In genomic region chr11:121696177-121696863, GRCh38 we compare ENCODE assay signal across 13 cellular contexts.
DNase-seq lines count a peak whose midpoint lies in the region; ATAC-seq, FAIRE-seq and TF ChIP-seq lines count a peak whose summit lies in the region.
"Had no signal": no experiment of that assay in that cellular context is flagged by ENCODE, and none has a peak within 500 bp of the region (broad histone marks: within the 10 kb centered on the region; RNA-seq: fewer than 3 reads in every experiment).

No MANE protein-coding gene starts in this region.

- peaks cover 4% of the 10 kb centered on the region for H3K27me3 Mint-ChIP-seq in nephron progenitor cell (ENCODE audit: low read depth, poor library complexity)

- WGBS in gastroesophageal sphincter (ENCODE audit: low coverage in 1 of 2), 2 donors, result 29 to 40% methylated on average over 4 to 20 of the region's 20 CpGs
- WGBS in tibial nerve, 2 donors, result 24 to 28% methylated on average over 20 of the region's 20 CpGs

- H3K27ac ChIP-seq in gastroesophageal sphincter (peak overlapping the region; percentile 36 to 86 (median 78)), tibial nerve (peak overlapping the region; percentile 20 to 82 (median 58))

- peak overlapping the region; percentile 95 for H3K27ac Mint-ChIP-seq in nephron progenitor cell
- H3K27ac Mint-ChIP-seq: memory B cell had no signal

- no peaks in the 10 kb centered on the region for H3K9me3 Mint-ChIP-seq in nephron progenitor cell
- H3K9me3 Mint-ChIP-seq: memory B cell had no signal

- no peaks in the 10 kb centered on the region for H3K9me3 ChIP-seq in gastroesophageal sphincter
- no peaks in the 10 kb centered on the region for H3K9me3 ChIP-seq in tibial nerve

- peak; percentile 72 for ATAC-seq in gastroesophageal sphincter
- no peak for ATAC-seq in stimulated activated naive CD8-positive, alpha-beta T cell treated with anti-CD3 and anti-CD28 coated beads, Interleukin-15, Interleukin-2, amounts not matched to agents 100 U/mL and 50 U/mL, for 24 hours
- no peak for ATAC-seq in HG03097 (IDR thresholded peaks at IDR 0.05; ENCODE audit: low FRiP score, unreplicated experiment)

- H3K4me3 ChIP-seq in gastroesophageal sphincter, result peak overlapping the region; percentile 10 to 17
- H3K4me3 ChIP-seq in tibial nerve, result no peak overlapping the region

- no peak overlapping the region for H3K4me3 Mint-ChIP-seq in nephron progenitor cell
- H3K4me3 Mint-ChIP-seq: memory B cell had no signal

- peak; percentile 33 for DNase-seq in NCI-H146 (lab: John Stamatoyannopoulos, UW)
- DNase-seq in NCI-H146 treated with DMSO at 0.1 percent for 48 hours (lab: John Stamatoyannopoulos, UW; ENCODE audit: unreplicated experiment), result no peak
- DNase-seq in nephron progenitor cell, result peak; percentile 48
- DNase-seq in tibial nerve (ENCODE audit: low spot score in 2 of 2), result no peak
- DNase-seq in stimulated activated naive CD8-positive, alpha-beta T cell treated with anti-CD3 and anti-CD28 coated beads, Interleukin-15, Interleukin-2, amounts not matched to agents 100 U/mL and 50 U/mL, for 24 hours, result no peak
- no peak for DNase-seq in D721Med (ENCODE audit: insufficient read length, low spot score)
- DNase-seq: activated CD8-positive, alpha-beta memory T cell treated with anti-CD3 and anti-CD28 coated beads, Interleukin-2, amount 50 U/mL, for 48 hours; DMS79; NCI-H1048; stimulated activated CD4-positive, alpha-beta T cell treated with anti-CD3 and anti-CD28 coated beads, Interleukin-15, amount 100 ng/mL, for 24 hours had no signal

- H3K36me3 ChIP-seq in gastroesophageal sphincter, result no peaks in the 10 kb centered on the region
- no peaks in the 10 kb centered on the region for H3K36me3 ChIP-seq in tibial nerve

- no peak for FAIRE-seq in D721Med (lab: Jason Lieb, UNC)

- H3K4me1 Mint-ChIP-seq in nephron progenitor cell, result peaks cover 45% of the 10 kb centered on the region

- TF ChIP-seq CTCF in gastroesophageal sphincter (IDR thresholded peaks at IDR 0.05), result peak in 1 of 4 experiments; percentile 20
- TF ChIP-seq CTCF in nephron progenitor cell (IDR thresholded peaks at IDR 0.05), result no peak
- TF ChIP-seq CTCF in tibial nerve (IDR thresholded peaks at IDR 0.05), result no peak
- TF ChIP-seq CTCF in D721Med (IDR thresholded peaks at IDR 0.05; ENCODE audit: insufficient read depth, missing control alignments), result no peak

- H3K36me3 Mint-ChIP-seq in nephron progenitor cell (ENCODE audit: low read depth), result no peaks in the 10 kb centered on the region
- H3K36me3 Mint-ChIP-seq: memory B cell had no signal

- TF ChIP-seq POLR2A in gastroesophageal sphincter (IDR thresholded peaks at IDR 0.05) (no peak), tibial nerve (IDR thresholded peaks at IDR 0.05) (no peak)

- H3K4me1 ChIP-seq in gastroesophageal sphincter (peaks cover 0 to 24% (median 4%) of the 10 kb centered on the region in 3 donors), tibial nerve (peaks cover 0 to 17% (median 0%) of the 10 kb centered on the region in 4 donors)

- H3K27me3 ChIP-seq in gastroesophageal sphincter (no peaks in the 10 kb centered on the region), tibial nerve (no peaks in the 10 kb centered on the region)

- no peak for TF ChIP-seq EP300 in gastroesophageal sphincter (IDR thresholded peaks at IDR 0.05)
- TF ChIP-seq EP300 in tibial nerve (IDR thresholded peaks at IDR 0.05), result peak in 1 of 2 donors; percentile 23

Comparison
In these comparisons a context has a peak if more than half of its experiments do, and no peak if none do; other contexts are left out.
1. DNase-seq: peak in NCI-H146 (single experiment) and nephron progenitor cell (single experiment); none in NCI-H146 treated with DMSO at 0.1 percent for 48 hours (single experiment), tibial nerve (0 of 2), stimulated activated naive CD8-positive, alpha-beta T cell treated with anti-CD3 and anti-CD28 coated beads, Interleukin-15, Interleukin-2, amounts not matched to agents 100 U/mL and 50 U/mL, for 24 hours (single experiment) and D721Med (single experiment).
2. H3K4me3 ChIP-seq: peak in gastroesophageal sphincter (2 of 2); none in tibial nerve (0 of 4).